Comparison of ENCODE assay signal across 9 cellular contexts in genomic region chr5:137220523-137220927, GRCh38.
DNase-seq lines count a peak whose midpoint lies in the region; ATAC-seq and TF ChIP-seq lines count a peak whose summit lies in the region.
"Had no signal": no experiment of that assay in that cellular context is flagged by ENCODE, and none has a peak within 500 bp of the region (broad histone marks: within the 10 kb centered on the region; RNA-seq: fewer than 3 reads in every experiment).

No MANE protein-coding gene starts in this region.

- H3K27me3 Mint-ChIP-seq in CD14-positive monocyte (ENCODE audit: low read depth in 3 of 3) = peaks cover 0 to 3% (median 3%) of the 10 kb centered on the region in 3 donors

- H3K4me3 Mint-ChIP-seq in CD14-positive monocyte = no peak overlapping the region
- H3K4me3 Mint-ChIP-seq: natural killer cell treated with Interleukin-12 subunit alpha and Interleukin-12 subunit beta and Interleukin-15 and Interleukin-18, amount 100 ng/mL, for 72 hours had no signal

- intact Hi-C loops in CD14-positive monocyte (cut with micrococcal nuclease) (no loop called here), mammary epithelial cell (cut with micrococcal nuclease) (loop anchor here (1.0 to 2.0 kb wide), 6 partner anchors 74 to 418 kb away; partner anchors contain the start of gene SPOCK1), lower lobe of right lung (cut with DNase I) (no loop called here), colonic mucosa (cut with DNase I) (no loop called here)

- dilution Hi-C loops in mammary epithelial cell (cut with HindIII; ENCODE audit: low sequenced_read_pairs) = no loop called here

- no peak overlapping the region for H3K27ac ChIP-seq in mammary epithelial cell (ENCODE audit: insufficient read depth, low read depth, low read length)
- H3K27ac ChIP-seq in lower lobe of right lung = no peak overlapping the region
- no peak overlapping the region for H3K27ac ChIP-seq in colonic mucosa

- H3K36me3 ChIP-seq in mammary epithelial cell (ENCODE audit: insufficient read depth, low read length) = no peaks in the 10 kb centered on the region
- H3K36me3 ChIP-seq in lower lobe of right lung = no peaks in the 10 kb centered on the region
- no peaks in the 10 kb centered on the region for H3K36me3 ChIP-seq in colonic mucosa

- no peak overlapping the region for H2AFZ ChIP-seq in mammary epithelial cell (ENCODE audit: low read depth, low read length)

- no peaks in the 10 kb centered on the region for H3K79me2 ChIP-seq in mammary epithelial cell (ENCODE audit: insufficient read depth, low read length)

- in situ Hi-C loops in mammary epithelial cell (cut with MboI; ENCODE audit: low sequenced_read_pairs in 2 of 2) = loop anchor here in 1 of 2 donors (25.0 kb wide), 1 partner anchor 408 kb away; no protein-coding TSS in a partner anchor

- no TSS peak for BruUV-seq in mammary epithelial cell (replicated peaks; lab: Mats Ljungman, UMichigan)

- H4K20me1 ChIP-seq in mammary epithelial cell (ENCODE audit: insufficient read depth, low read length) = no peaks in the 10 kb centered on the region

- no peaks in the 10 kb centered on the region for H3K9me3 ChIP-seq in mammary epithelial cell (replicated peaks; ENCODE audit: insufficient read depth, low read length)
- H3K9me3 ChIP-seq in lower lobe of right lung = no peaks in the 10 kb centered on the region
- no peaks in the 10 kb centered on the region for H3K9me3 ChIP-seq in colonic mucosa

- H3K4me1 ChIP-seq in mammary epithelial cell (ENCODE audit: insufficient read depth, low read length) = peaks cover 35% of the 10 kb centered on the region
- no peaks in the 10 kb centered on the region for H3K4me1 ChIP-seq in lower lobe of right lung
- H3K4me1 ChIP-seq in colonic mucosa = no peaks in the 10 kb centered on the region

- H3K27me3 ChIP-seq in mammary epithelial cell (ENCODE audit: insufficient read depth, low read length) = no peaks in the 10 kb centered on the region
- peaks cover 6% of the 10 kb centered on the region for H3K27me3 ChIP-seq in lower lobe of right lung (ENCODE audit: low read depth)
- H3K27me3 ChIP-seq in colonic mucosa = no peaks in the 10 kb centered on the region

- no peak overlapping the region for H3K4me2 ChIP-seq in mammary epithelial cell (ENCODE audit: insufficient read depth, low read depth, low read length)

- H3K27ac Mint-ChIP-seq in CD14-positive monocyte = no peak overlapping the region
- H3K27ac Mint-ChIP-seq: natural killer cell treated with Interleukin-12 subunit alpha and Interleukin-12 subunit beta and Interleukin-15 and Interleukin-18, amount 100 ng/mL, for 72 hours had no signal

- no peaks in the 10 kb centered on the region for H3K36me3 Mint-ChIP-seq in CD14-positive monocyte
- H3K36me3 Mint-ChIP-seq: natural killer cell treated with Interleukin-12 subunit alpha and Interleukin-12 subunit beta and Interleukin-15 and Interleukin-18, amount 100 ng/mL, for 72 hours had no signal

- DNase-seq in CD14-positive monocyte (ENCODE audit: low spot score) = no peak
- DNase-seq in NCI-H69 (lab: John Stamatoyannopoulos, UW) = peak; percentile 89
- DNase-seq in mammary epithelial cell = peak; percentile 96
- no peak for DNase-seq in lower lobe of right lung
- no peak for DNase-seq in COLO668 (lab: John Stamatoyannopoulos, UW; ENCODE audit: unreplicated experiment)
- no peak for DNase-seq in colonic mucosa

- CTCF ChIA-PET in mammary epithelial cell (lab: Charles Lee; ENCODE audit: low non-redundant PET) = no interaction called here

- TF ChIP-seq CTCF in CD14-positive monocyte (IDR thresholded peaks at IDR 0.05) (peak; percentile 7), mammary epithelial cell (conservative IDR thresholded peaks at IDR 0.05 in 1 of 2, IDR thresholded peaks at IDR 0.05 in 1 of 2; ENCODE audit: extremely low read depth in 1 of 2, insufficient read depth in 1 of 2, low read depth in 1 of 2, low read length in 2 of 2) (peak; percentile 82 to 83), lower lobe of right lung (IDR thresholded peaks at IDR 0.05) (peak; percentile 30), colonic mucosa (IDR thresholded peaks at IDR 0.05) (no peak)

- H3K9ac ChIP-seq in mammary epithelial cell (ENCODE audit: insufficient read depth, low read length) (no peak overlapping the region), colonic mucosa (ENCODE audit: low read depth in 2 of 2, low read length in 2 of 2) (no peak overlapping the region)

- H3K4me3 ChIP-seq in mammary epithelial cell (replicated peaks in 1 of 3; ENCODE audit: insufficient read depth in 1 of 3, low read depth in 2 of 3, low read length in 3 of 3) = no peak overlapping the region
- H3K4me3 ChIP-seq in lower lobe of right lung = no peak overlapping the region
- no peak overlapping the region for H3K4me3 ChIP-seq in colonic mucosa

- no peaks in the 10 kb centered on the region for H3K4me1 Mint-ChIP-seq in CD14-positive monocyte

- 38% methylated on average over 3 of the region's 3 CpGs for WGBS in mammary epithelial cell (ENCODE audit: low coverage, missing lambda C conversion rate)

- ATAC-seq in GM19023 (IDR thresholded peaks at IDR 0.05; ENCODE audit: unreplicated experiment) = peak; percentile 81
- ATAC-seq in HG03280 (IDR thresholded peaks at IDR 0.05; ENCODE audit: unreplicated experiment) = peak; percentile 81
- peak; percentile 68 to 85 for ATAC-seq in lower lobe of right lung

- H3K9me3 Mint-ChIP-seq in CD14-positive monocyte = peaks cover 0 to 3% (median 0%) of the 10 kb centered on the region in 7 donors
- H3K9me3 Mint-ChIP-seq: natural killer cell treated with Interleukin-12 subunit alpha and Interleukin-12 subunit beta and Interleukin-15 and Interleukin-18, amount 100 ng/mL, for 72 hours had no signal

Comparison
In these comparisons a context has a peak if more than half of its experiments do, and no peak if none do; other contexts are left out.
1. DNase-seq: peak in NCI-H69 (single experiment) and mammary epithelial cell (single experiment); none in CD14-positive monocyte (single experiment), lower lobe of right lung (single experiment), COLO668 (single experiment) and colonic mucosa (single experiment).
2. Peak in every context shown above with its lines, with median percentiles within 50 percentile points of each other: ATAC-seq.